ENCODE assay signal across 23 cellular contexts in genomic region chr3:173336261-173336660, GRCh38.
A peak's percentile ranks its signal among the peaks of the same experiment; 100 is the strongest.
DNase-seq lines count a peak whose midpoint lies in the region; ATAC-seq, FAIRE-seq and TF ChIP-seq lines count a peak whose summit lies in the region.
"Had no signal": no experiment of that assay in that cellular context is flagged by ENCODE, and none has a peak within 500 bp of the region (broad histone marks: within the 10 kb centered on the region; RNA-seq: fewer than 3 reads in every experiment).

No MANE protein-coding gene starts in this region.

- H4K20me1 ChIP-seq in IMR-90 (ENCODE audit: insufficient read depth, low read length) (no peaks in the 10 kb centered on the region), H1 (replicated peaks in 1 of 2; ENCODE audit: control insufficient read depth in 1 of 2, insufficient read depth in 2 of 2, low read length in 2 of 2) (no peaks in the 10 kb centered on the region)
- H4K20me1 ChIP-seq: BLaER1 had no signal

- in situ Hi-C loops in IMR-90 (cut with MboI; ENCODE audit: low sequenced_read_pairs): no loop called here

- no peaks in the 10 kb centered on the region for H3K36me3 ChIP-seq in IMR-90 (ENCODE audit: control insufficient read depth, insufficient read depth, low read length)
- no peaks in the 10 kb centered on the region for H3K36me3 ChIP-seq in H1 (ENCODE audit: control insufficient read depth in 2 of 4, insufficient read depth in 4 of 4, low read length in 3 of 4)
- H3K36me3 ChIP-seq: BE2C, BLaER1 had no signal

- POLR2A ChIA-PET in IMR-90 (lab: Charles Lee; ENCODE audit: unreplicated experiment): no interaction called here
- POLR2A ChIA-PET in H1 (lab: Charles Lee; ENCODE audit: partially characterized antibody): no interaction called here

- no peak for DNase-seq in IMR-90
- no peak for DNase-seq in H1 (ENCODE audit: low read depth in 1 of 2, low spot score in 2 of 2)
- DNase-seq in GM12891 (ENCODE audit: insufficient read length, low spot score): no peak
- DNase-seq: 8988T; ACHN; BE2C; C1 segment of cervical spinal cord; CD4-positive, alpha-beta memory T cell; CD4-positive, CD25-positive, alpha-beta regulatory T cell; CD8-positive, alpha-beta memory T cell; COR-L47; DMS 273 treated with DMSO at 0.1 percent for 48 hours; DMS153; DMS53; DMS79; DND-41; EL; GDM1 had no signal

- dilution Hi-C loops in IMR-90 (cut with HindIII; ENCODE audit: low sequenced_read_pairs, unreplicated experiment): no loop called here

- no peak overlapping the region for H2BK120ac ChIP-seq in IMR-90 (ENCODE audit: low read depth, low read length)
- H2BK120ac ChIP-seq in H1 (replicated peaks; ENCODE audit: low read depth, low read length): no peak overlapping the region

- no peak overlapping the region for H3K4ac ChIP-seq in IMR-90 (ENCODE audit: low read depth, low read length)
- no peak overlapping the region for H3K4ac ChIP-seq in H1 (replicated peaks; ENCODE audit: insufficient read length, low read depth, low read length)

- H3K9ac ChIP-seq in IMR-90 (ENCODE audit: low read depth, low read length) (no peak overlapping the region), H1 (replicated peaks in 1 of 4; ENCODE audit: extremely low read depth in 1 of 4, low read depth in 3 of 4, low read length in 3 of 4) (no peak overlapping the region)
- H3K9ac ChIP-seq: BLaER1 had no signal

- ATAC-seq in IMR-90 (ENCODE audit: low read depth) (no peak), HG03469 (IDR thresholded peaks at IDR 0.05; ENCODE audit: unreplicated experiment) (no peak)
- ATAC-seq: GM12878 had no signal

- H3K27ac ChIP-seq in IMR-90 (ENCODE audit: insufficient read depth, low read length) (no peak overlapping the region), H1 (ENCODE audit: low read depth, low read length) (no peak overlapping the region)
- H3K27ac ChIP-seq: BLaER1 had no signal

- H3K9me3 ChIP-seq in IMR-90 (ENCODE audit: control insufficient read depth, insufficient read depth, low read length) (no peaks in the 10 kb centered on the region), H1 (ENCODE audit: insufficient read depth in 2 of 2, low read depth in 1 of 2, low read length in 1 of 2) (no peaks in the 10 kb centered on the region)
- H3K9me3 ChIP-seq: BE2C, BLaER1 had no signal

- H2AK5ac ChIP-seq in IMR-90 (ENCODE audit: low read depth, low read length) (no peak overlapping the region), H1 (ENCODE audit: low read depth, low read length) (no peak overlapping the region)

- H2AFZ ChIP-seq in IMR-90 (replicated peaks; ENCODE audit: low read length, poor library complexity) (no peak overlapping the region), H1 (ENCODE audit: low read length) (no peak overlapping the region)

- no peak for TF ChIP-seq POLR2A in IMR-90 (IDR thresholded peaks at IDR 0.05; ENCODE audit: low read depth, low read length)
- no peak for TF ChIP-seq POLR2A in H1 (IDR thresholded peaks at IDR 0.05; ENCODE audit: control extremely low read depth in 1 of 2, low read depth in 2 of 2, low read length in 2 of 2)
- no peak for TF ChIP-seq POLR2A in GM12891 (IDR thresholded peaks at IDR 0.05; ENCODE audit: low read depth, low read length)

- intact Hi-C loops in IMR-90 (cut with micrococcal nuclease): no loop called here

- TF ChIP-seq RAD21 in IMR-90 (IDR thresholded peaks at IDR 0.05; ENCODE audit: low read length) (no peak), Ishikawa (IDR thresholded peaks at IDR 0.05; ENCODE audit: low read depth) (no peak), H1 (IDR thresholded peaks at IDR 0.05 in 1 of 2, conservative IDR thresholded peaks at IDR 0.05 in 1 of 2; ENCODE audit: low read depth in 2 of 2, low read length in 2 of 2) (no peak)

- H2BK12ac ChIP-seq in H1 (ENCODE audit: low read depth, low read length): no peak overlapping the region

- H4K5ac ChIP-seq in IMR-90 (ENCODE audit: low read depth, low read length) (no peak overlapping the region), H1 (ENCODE audit: insufficient read length, low read depth, low read length) (no peak overlapping the region)

- H2BK5ac ChIP-seq in IMR-90 (ENCODE audit: low read depth, low read length, poor library complexity, severe bottlenecking) (no peak overlapping the region), H1 (ENCODE audit: low read depth, low read length) (no peak overlapping the region)

- H3K56ac ChIP-seq in IMR-90 (ENCODE audit: extremely low read depth, insufficient read depth, low read length): no peak overlapping the region
- H3K56ac ChIP-seq in H1 (replicated peaks; ENCODE audit: insufficient read length, low read depth, low read length): no peak overlapping the region

- H2AK9ac ChIP-seq in IMR-90 (replicated peaks; ENCODE audit: low read depth, low read length, poor library complexity): no peak overlapping the region

- no peak overlapping the region for H3K23ac ChIP-seq in IMR-90 (ENCODE audit: low read depth, low read length)
- no peak overlapping the region for H3K23ac ChIP-seq in H1 (ENCODE audit: insufficient read length)

- WGBS in IMR-90 (ENCODE audit: extremely low coverage in 2 of 2, insufficient read length in 1 of 2), 2 experiments: no CpG with 5 or more reads among the region's 5 CpGs
- 87% methylated on average over 5 of the region's 5 CpGs; no CpG with 5 or more reads in 1 of the 2 experiments for WGBS in H1 (ENCODE audit: extremely low coverage in 1 of 2, insufficient coverage in 1 of 2, insufficient read length in 1 of 2, insufficient replicate concordance in 2 of 2, low coverage in 1 of 2, low lambda C conversion rate in 2 of 2, missing lambda C conversion rate in 1 of 2), 2 experiments

- CTCF ChIA-PET in IMR-90 (lab: Yijun Ruan, JAX): interaction anchor here (0.6 kb wide), 1 partner anchor 123 kb away, joined by 3 read pairs; no protein-coding TSS in a partner anchor
- CTCF ChIA-PET in H1 (lab: Charles Lee; ENCODE audit: partially characterized antibody): interaction anchor here (0.7 to 1.2 kb wide), 3 partner anchors 36 to 342 kb away, joined by 3 to 6 read pairs (median 3); no protein-coding TSS in a partner anchor

- no TSS peak for BruUV-seq in IMR-90 (replicated peaks; lab: Mats Ljungman, UMichigan)

- TF ChIP-seq EP300 in Ishikawa (IDR thresholded peaks at IDR 0.05; ENCODE audit: borderline replicate concordance): no peak
- TF ChIP-seq EP300 in H1 (IDR thresholded peaks at IDR 0.05; ENCODE audit: borderline replicate concordance in 1 of 2, low read depth in 2 of 2, low read length in 2 of 2): no peak

- no peak for TF ChIP-seq CTCF in IMR-90 (conservative IDR thresholded peaks at IDR 0.05; ENCODE audit: low read depth, low read length)
- TF ChIP-seq CTCF in H1 (IDR thresholded peaks at IDR 0.05; ENCODE audit: control extremely low read depth in 1 of 3, insufficient read depth in 1 of 3, low read depth in 1 of 3, low read length in 3 of 3): no peak

- H3K23me2 ChIP-seq in H1 (ENCODE audit: low read depth, low read length): no peaks in the 10 kb centered on the region

- no peak overlapping the region for H4K91ac ChIP-seq in IMR-90 (ENCODE audit: insufficient read depth, low read depth, low read length)
- H4K91ac ChIP-seq in H1 (replicated peaks; ENCODE audit: insufficient read length, low read length): no peak overlapping the region

- H3K4me2 ChIP-seq in IMR-90 (ENCODE audit: low read depth, low read length): no peak overlapping the region
- H3K4me2 ChIP-seq in H1 (ENCODE audit: insufficient read depth in 1 of 2, low read depth in 2 of 2, low read length in 2 of 2): no peak overlapping the region
- H3K4me2 ChIP-seq: BLaER1 had no signal

- H3K14ac ChIP-seq in IMR-90 (replicated peaks; ENCODE audit: low read depth, low read length): no peak overlapping the region
- no peak overlapping the region for H3K14ac ChIP-seq in H1 (ENCODE audit: insufficient read length)

- H3K27me3 ChIP-seq in IMR-90 (ENCODE audit: control insufficient read depth, insufficient read depth, low read length) (no peaks in the 10 kb centered on the region), H1 (replicated peaks in 1 of 4; ENCODE audit: control insufficient read depth in 3 of 4, extremely low read depth in 1 of 4, insufficient read depth in 3 of 4, low read length in 3 of 4) (no peaks in the 10 kb centered on the region)
- H3K27me3 ChIP-seq: BE2C, BLaER1 had no signal

- H3K18ac ChIP-seq in IMR-90 (ENCODE audit: low read depth, low read length) (no peak overlapping the region), H1 (ENCODE audit: extremely low read depth, low read length) (no peak overlapping the region)

- no peak for FAIRE-seq in H1 (lab: Jason Lieb, UNC)
- FAIRE-seq in GM12891 (lab: Jason Lieb, UNC): no peak
- FAIRE-seq: A204.1, GM12878 had no signal

- H4K8ac ChIP-seq in IMR-90 (ENCODE audit: low read depth in 2 of 2, low read length in 2 of 2) (no peak overlapping the region), H1 (ENCODE audit: extremely low read depth, insufficient read depth, low read length) (no peak overlapping the region)

- H3K9me1 ChIP-seq in IMR-90 (ENCODE audit: insufficient read depth, low read length): no peaks in the 10 kb centered on the region

- H3K79me2 ChIP-seq in H1 (ENCODE audit: control insufficient read depth in 1 of 2, insufficient read depth in 2 of 2, low read length in 2 of 2): no peaks in the 10 kb centered on the region

- H3K4me1 ChIP-seq in IMR-90 (ENCODE audit: control insufficient read depth, insufficient read depth, low read length): no peaks in the 10 kb centered on the region
- no peaks in the 10 kb centered on the region for H3K4me1 ChIP-seq in H1 (replicated peaks in 1 of 4; ENCODE audit: control insufficient read depth in 3 of 4, insufficient read depth in 4 of 4, low read length in 3 of 4)
- H3K4me1 ChIP-seq: BE2C, BLaER1 had no signal

- H2BK20ac ChIP-seq in IMR-90 (ENCODE audit: low read depth, low read length): no peak overlapping the region
- H2BK20ac ChIP-seq in H1 (ENCODE audit: low read length): no peak overlapping the region

- H3K4me3 ChIP-seq in IMR-90 (ENCODE audit: insufficient read depth, low read depth, low read length) (no peak overlapping the region), H1 (ENCODE audit: extremely low read depth in 1 of 4, insufficient read depth in 2 of 4, low read depth in 3 of 4, low read length in 4 of 4) (no peak overlapping the region)
- H3K4me3 ChIP-seq: BLaER1, GM12878 had no signal

- no peak overlapping the region for H2BK15ac ChIP-seq in IMR-90 (ENCODE audit: low read depth, low read length)
- H2BK15ac ChIP-seq in H1 (ENCODE audit: low read length): no peak overlapping the region

- H3K79me1 ChIP-seq in IMR-90 (ENCODE audit: low read depth in 1 of 2, low read length in 2 of 2) (no peaks in the 10 kb centered on the region), H1 (ENCODE audit: low read depth, low read length) (no peaks in the 10 kb centered on the region)

TF ChIP-seq in IMR-90, 13 proteins besides CTCF, POLR2A, EP300 and RAD21 (continues in another document):
- no peak for TF ChIP-seq RFX5 (IDR thresholded peaks at IDR 0.05; ENCODE audit: low read depth, low read length)

TF ChIP-seq in Ishikawa, 13 proteins besides CTCF, POLR2A, EP300 and RAD21:
- TF ChIP-seq YY1 (IDR thresholded peaks at IDR 0.05; ENCODE audit: low read depth) (no peak), CEBPB (IDR thresholded peaks at IDR 0.05) (peak; percentile 67)

TF ChIP-seq in H1, 55 proteins besides CTCF, POLR2A, EP300 and RAD21:
- TF ChIP-seq SP2 (IDR thresholded peaks at IDR 0.05; ENCODE audit: low read length): no peak
- peak; percentile 80 for TF ChIP-seq CEBPB (IDR thresholded peaks at IDR 0.05; ENCODE audit: low read depth, low read length)

TF ChIP-seq in GM12891, 5 proteins besides CTCF, POLR2A, EP300 and RAD21 (continues in another document):
- TF ChIP-seq PAX5 (IDR thresholded peaks at IDR 0.05; ENCODE audit: insufficient read depth, low read length, severe bottlenecking): no peak
- TF ChIP-seq TAF1 (IDR thresholded peaks at IDR 0.05; ENCODE audit: low read depth, low read length): no peak
